Comparison of ENCODE assay signal across 1 cellular context in the genomic region with DNA sequence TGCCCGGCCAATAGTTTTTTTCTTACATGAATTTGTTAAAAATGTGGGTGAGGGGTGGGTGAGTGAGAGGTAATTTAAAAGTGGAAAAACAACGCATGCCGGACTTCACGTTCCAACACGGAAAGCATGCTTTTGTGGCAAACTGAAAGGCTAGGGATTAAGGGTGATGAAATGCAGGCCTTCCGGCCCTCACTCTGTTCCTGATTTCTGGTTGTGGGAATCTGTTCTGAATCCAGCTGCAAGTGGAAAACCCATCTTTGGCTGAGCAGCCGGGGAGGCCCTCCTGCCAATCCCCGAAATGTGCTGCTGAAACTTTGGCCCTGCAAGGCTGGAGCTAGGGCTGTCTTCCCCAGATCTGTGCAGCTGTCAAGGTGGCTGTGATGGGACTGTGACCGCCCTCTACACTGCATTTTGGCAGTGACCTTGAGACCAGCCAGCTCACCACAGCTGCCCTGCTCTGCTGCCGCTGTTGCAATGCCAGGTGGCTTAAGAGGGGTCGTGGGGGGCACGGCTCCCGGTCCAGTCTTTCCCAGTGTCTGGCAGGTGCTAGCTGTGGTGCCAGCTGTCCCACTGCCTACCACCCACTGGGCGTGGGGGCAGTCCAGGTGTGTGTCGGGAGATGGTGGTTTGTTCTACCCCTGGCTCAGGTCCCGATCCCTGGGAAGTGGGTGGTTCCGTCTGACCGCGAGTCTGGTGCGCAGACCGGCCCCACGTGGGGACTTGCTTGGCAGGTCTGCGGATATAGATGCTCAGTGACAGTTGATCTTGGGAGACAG.
TF ChIP-seq lines count a peak whose summit lies in the region.

No MANE protein-coding gene starts in this region.

TF ChIP-seq in HCT116, 20 proteins besides CTCF, POLR2A, EP300 and RAD21 (continued from another document):
- no peak for TF ChIP-seq EZH2phosphoT487 (IDR thresholded peaks at IDR 0.05; ENCODE audit: borderline replicate concordance)
- TF ChIP-seq, protein P1, sequence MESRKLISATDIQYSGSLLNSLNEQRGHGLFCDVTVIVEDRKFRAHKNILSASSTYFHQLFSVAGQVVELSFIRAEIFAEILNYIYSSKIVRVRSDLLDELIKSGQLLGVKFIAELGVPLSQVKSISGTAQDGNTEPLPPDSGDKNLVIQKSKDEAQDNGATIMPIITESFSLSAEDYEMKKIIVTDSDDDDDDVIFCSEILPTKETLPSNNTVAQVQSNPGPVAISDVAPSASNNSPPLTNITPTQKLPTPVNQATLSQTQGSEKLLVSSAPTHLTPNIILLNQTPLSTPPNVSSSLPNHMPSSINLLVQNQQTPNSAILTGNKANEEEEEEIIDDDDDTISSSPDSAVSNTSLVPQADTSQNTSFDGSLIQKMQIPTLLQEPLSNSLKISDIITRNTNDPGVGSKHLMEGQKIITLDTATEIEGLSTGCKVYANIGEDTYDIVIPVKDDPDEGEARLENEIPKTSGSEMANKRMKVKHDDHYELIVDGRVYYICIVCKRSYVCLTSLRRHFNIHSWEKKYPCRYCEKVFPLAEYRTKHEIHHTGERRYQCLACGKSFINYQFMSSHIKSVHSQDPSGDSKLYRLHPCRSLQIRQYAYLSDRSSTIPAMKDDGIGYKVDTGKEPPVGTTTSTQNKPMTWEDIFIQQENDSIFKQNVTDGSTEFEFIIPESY (IDR thresholded peaks at IDR 0.05; ENCODE audit: extremely low read depth, insufficient replicate concordance, low read length): no peak
- TF ChIP-seq SIN3A (IDR thresholded peaks at IDR 0.05; ENCODE audit: low read depth): no peak
- TF ChIP-seq TCF7L2 (IDR thresholded peaks at IDR 0.05; ENCODE audit: borderline replicate concordance, extremely low read depth, insufficient read depth, insufficient read length): no peak
- no peak for TF ChIP-seq ZNF274 (IDR thresholded peaks at IDR 0.05; ENCODE audit: low read depth, low read length)
- TF ChIP-seq YY1 (IDR thresholded peaks at IDR 0.05; ENCODE audit: extremely low read depth, insufficient replicate concordance, low read depth, low read length): no peak
- no peak for TF ChIP-seq EZH2 (IDR thresholded peaks at IDR 0.05)
- TF ChIP-seq POLR2AphosphoS5 (IDR thresholded peaks at IDR 0.05; ENCODE audit: low read depth, low read length): no peak
- no peak for TF ChIP-seq CBX3 (IDR thresholded peaks at IDR 0.05; ENCODE audit: low read depth)
- TF ChIP-seq, protein P2, sequence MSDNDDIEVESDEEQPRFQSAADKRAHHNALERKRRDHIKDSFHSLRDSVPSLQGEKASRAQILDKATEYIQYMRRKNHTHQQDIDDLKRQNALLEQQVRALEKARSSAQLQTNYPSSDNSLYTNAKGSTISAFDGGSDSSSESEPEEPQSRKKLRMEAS (IDR thresholded peaks at IDR 0.05): no peak
- no peak for TF ChIP-seq JUND (IDR thresholded peaks at IDR 0.05)
- no peak for TF ChIP-seq CEBPB (IDR thresholded peaks at IDR 0.05; ENCODE audit: low read depth)
- TF ChIP-seq EGR1 (IDR thresholded peaks at IDR 0.05; ENCODE audit: low read depth): no peak
